11 cellular contexts compared by ENCODE assay signal in genomic region chr2:172928754-172929153, GRCh38.
A peak's percentile ranks its signal among the peaks of the same experiment; 100 is the strongest.
DNase-seq lines count a peak whose midpoint lies in the region; ATAC-seq and TF ChIP-seq lines count a peak whose summit lies in the region.
"Had no signal": no experiment of that assay in that cellular context is flagged by ENCODE, and none has a peak within 500 bp of the region (broad histone marks: within the 10 kb centered on the region; RNA-seq: fewer than 3 reads in every experiment).

No MANE protein-coding gene starts in this region.

- TF ChIP-seq CTCF in AG04449 (IDR thresholded peaks at IDR 0.05; ENCODE audit: insufficient read depth, low read length, missing control alignments) = no peak
- no peak for TF ChIP-seq CTCF in dorsolateral prefrontal cortex (IDR thresholded peaks at IDR 0.05 in 54 of 56, conservative IDR thresholded peaks at IDR 0.05 in 2 of 56; ENCODE audit: low read depth in 1 of 56, partially characterized antibody in 56 of 56)
- TF ChIP-seq CTCF in lower lobe of right lung (IDR thresholded peaks at IDR 0.05) = no peak
- no peak for TF ChIP-seq CTCF in mesothelial cell of epicardium (IDR thresholded peaks at IDR 0.05; ENCODE audit: unreplicated experiment)

- H3K9ac ChIP-seq in mesendoderm (ENCODE audit: low read length) = no peak overlapping the region

- H3K27ac Mint-ChIP-seq in mesothelial cell of epicardium = no peak overlapping the region
- H3K27ac Mint-ChIP-seq: activated T-cell treated with anti-CD3 and anti-CD28 coated beads, Interleukin-2, amount 50 U/mL, for 24 hours had no signal

- H3K4ac ChIP-seq in mesendoderm (ENCODE audit: low read depth, low read length) = no peak overlapping the region

- no peaks in the 10 kb centered on the region for H3K27me3 Mint-ChIP-seq in mesothelial cell of epicardium (ENCODE audit: low read depth)

- H2BK5ac ChIP-seq in mesendoderm (ENCODE audit: low read length) = no peak overlapping the region

- H3K56ac ChIP-seq in mesendoderm (ENCODE audit: low read length) = no peak overlapping the region

- WGBS in mesendoderm (ENCODE audit: extremely low coverage, insufficient coverage, low lambda C conversion rate) = no CpG with 5 or more reads among the region's 2 CpGs

- H4K8ac ChIP-seq in mesendoderm (ENCODE audit: low read depth, low read length) = no peak overlapping the region

- POLR2A ChIA-PET in AG04449 (lab: Yijun Ruan, JAX) = no interaction called here

- H3K4me1 ChIP-seq in lower lobe of right lung = peaks cover 21% of the 10 kb centered on the region
- peaks cover 5% of the 10 kb centered on the region for H3K4me1 ChIP-seq in mesendoderm (ENCODE audit: control insufficient read depth, low read depth, low read length)

- CTCF ChIA-PET in AG04449 (lab: Yijun Ruan, JAX) = interaction anchor here (0.7 to 8.4 kb wide), 4 partner anchors 64 to 282 kb away, joined by 3 to 254 read pairs (median 10); no protein-coding TSS in a partner anchor

- no peak overlapping the region for H3K4me3 ChIP-seq in AG04449 (ENCODE audit: low read depth, low read length)
- H3K4me3 ChIP-seq in MG63 = no peak overlapping the region
- peak overlapping the region in 7 of 59 donors; percentile 8 to 29 (median 17) for H3K4me3 ChIP-seq in dorsolateral prefrontal cortex
- peak overlapping the region; percentile 29 for H3K4me3 ChIP-seq in lower lobe of right lung
- H3K4me3 ChIP-seq in mesendoderm (ENCODE audit: low read length) = no peak overlapping the region

- H3K4me2 ChIP-seq in mesendoderm (ENCODE audit: low read length) = no peak overlapping the region

- no peaks in the 10 kb centered on the region for H3K9me3 Mint-ChIP-seq in mesothelial cell of epicardium
- H3K9me3 Mint-ChIP-seq: activated T-cell treated with anti-CD3 and anti-CD28 coated beads, Interleukin-2, amount 50 U/mL, for 24 hours had no signal

- intact Hi-C loops in dorsolateral prefrontal cortex (cut with DNase I) = no loop called here
- intact Hi-C loops in lower lobe of right lung (cut with DNase I) = no loop called here

- no peaks in the 10 kb centered on the region for H3K79me1 ChIP-seq in mesendoderm (ENCODE audit: low read length)

- no peaks in the 10 kb centered on the region for H3K36me3 ChIP-seq in MG63
- no peaks in the 10 kb centered on the region for H3K36me3 ChIP-seq in lower lobe of right lung
- no peaks in the 10 kb centered on the region for H3K36me3 ChIP-seq in mesendoderm (ENCODE audit: control insufficient read depth, insufficient read depth, low read length)
- H3K36me3 ChIP-seq: BE2C had no signal

- H3K27ac ChIP-seq in dorsolateral prefrontal cortex (peak overlapping the region in 52 of 59 donors; percentile 5 to 88 (median 67)), lower lobe of right lung (peak overlapping the region; percentile 59), mesendoderm (ENCODE audit: low read depth, low read length) (no peak overlapping the region)

- DNase-seq in AG04449 (ENCODE audit: low read depth, low spot score) = peak; percentile 58
- peak; percentile 37 for DNase-seq in MG63
- DNase-seq in dorsolateral prefrontal cortex = peak in 1 of 10 donors; percentile 27
- DNase-seq in lower lobe of right lung = no peak
- no peak for DNase-seq in mesendoderm
- DNase-seq in effector CD8-positive, alpha-beta T cell (lab: John Stamatoyannopoulos, UW) = no peak
- no peak for DNase-seq in mesothelial cell of epicardium (ENCODE audit: low spot score in 2 of 2, unreplicated experiment in 2 of 2)
- DNase-seq: activated T-cell treated with anti-CD3 and anti-CD28 coated beads, Interleukin-2, amount 50 U/mL, for 24 hours; BE2C; OCI-M1 had no signal

- peaks cover 60% of the 10 kb centered on the region for H3K4me1 Mint-ChIP-seq in mesothelial cell of epicardium

- H2AK5ac ChIP-seq in mesendoderm (ENCODE audit: low read length) = no peak overlapping the region

- no peak overlapping the region for H3K23ac ChIP-seq in mesendoderm (ENCODE audit: low read length)

- H3K79me2 ChIP-seq in mesendoderm (ENCODE audit: control insufficient read depth, insufficient read depth, low read length) = no peaks in the 10 kb centered on the region

- no peak overlapping the region for H4K5ac ChIP-seq in mesendoderm (ENCODE audit: low read length)

- ATAC-seq in lower lobe of right lung = peak in 1 of 2 donors; percentile 44
- ATAC-seq in HG03097 (IDR thresholded peaks at IDR 0.05; ENCODE audit: low FRiP score, unreplicated experiment) = no peak

- H3K27me3 ChIP-seq in MG63 (no peaks in the 10 kb centered on the region), dorsolateral prefrontal cortex (no peaks in the 10 kb centered on the region), lower lobe of right lung (ENCODE audit: low read depth) (no peaks in the 10 kb centered on the region), mesendoderm (ENCODE audit: insufficient read depth, low read length, poor library complexity) (no peaks in the 10 kb centered on the region)
- H3K27me3 ChIP-seq: BE2C had no signal

- H3K36me3 Mint-ChIP-seq in mesothelial cell of epicardium = no peaks in the 10 kb centered on the region

- H2BK120ac ChIP-seq in mesendoderm (ENCODE audit: low read depth, low read length) = no peak overlapping the region

- no peak overlapping the region for H3K18ac ChIP-seq in mesendoderm (ENCODE audit: low read length)

- H3K9me3 ChIP-seq in MG63 = no peaks in the 10 kb centered on the region
- H3K9me3 ChIP-seq in lower lobe of right lung = no peaks in the 10 kb centered on the region
- H3K9me3 ChIP-seq: BE2C had no signal

- no peak overlapping the region for H2BK15ac ChIP-seq in mesendoderm (replicated peaks; ENCODE audit: low read depth)

- H3K4me3 Mint-ChIP-seq in mesothelial cell of epicardium = no peak overlapping the region
- H3K4me3 Mint-ChIP-seq: activated T-cell treated with anti-CD3 and anti-CD28 coated beads, Interleukin-2, amount 50 U/mL, for 24 hours had no signal

Comparison
In these comparisons a context has a peak if more than half of its experiments do, and no peak if none do; other contexts are left out.
1. DNase-seq: peak in AG04449 (single experiment) and MG63 (single experiment); none in lower lobe of right lung (single experiment), mesendoderm (single experiment), effector CD8-positive, alpha-beta T cell (single experiment) and mesothelial cell of epicardium (0 of 2).